12 cellular contexts compared by ENCODE assay signal in genomic region chr1:229058716-229059115, GRCh38.
DNase-seq lines count a peak whose midpoint lies in the region; ATAC-seq, FAIRE-seq and TF ChIP-seq lines count a peak whose summit lies in the region.
"Had no signal": no experiment of that assay in that cellular context is flagged by ENCODE, and none has a peak within 500 bp of the region (broad histone marks: within the 10 kb centered on the region; RNA-seq: fewer than 3 reads in every experiment).

No MANE protein-coding gene starts in this region.

- FAIRE-seq in D721Med (lab: Jason Lieb, UNC) = no peak
- FAIRE-seq: islet of Langerhans had no signal

- H3K4me3 ChIP-seq in body of pancreas (no peak overlapping the region), muscle layer of colon (ENCODE audit: low read depth in 1 of 2, low read length in 2 of 2) (no peak overlapping the region), aorta (ENCODE audit: low read length in 2 of 2) (no peak overlapping the region)
- H3K4me3 ChIP-seq: adrenal gland had no signal

- H3K9ac ChIP-seq in muscle layer of colon (ENCODE audit: low read length) = no peak overlapping the region

- peaks cover 28% of the 10 kb centered on the region for H3K4me1 ChIP-seq in body of pancreas
- peaks cover 41% of the 10 kb centered on the region for H3K4me1 ChIP-seq in muscle layer of colon (ENCODE audit: insufficient read depth, low read length)
- peaks cover 0 to 2% of the 10 kb centered on the region in 2 donors for H3K4me1 ChIP-seq in aorta (ENCODE audit: control insufficient read depth in 1 of 2, insufficient read depth in 2 of 2, low read length in 2 of 2)

- TF ChIP-seq POLR2A in body of pancreas (IDR thresholded peaks at IDR 0.05) = no peak

- intact Hi-C loops in left cardiac atrium (cut with DNase I) = no loop called here
- intact Hi-C loops in Right ventricle myocardium inferior (cut with DNase I) = no loop called here
- intact Hi-C loops in body of pancreas (cut with DNase I) = no loop called here
- intact Hi-C loops in aorta (cut with DNase I) = no loop called here

- peak overlapping the region in 1 of 4 donors; percentile 29 for H3K27ac ChIP-seq in body of pancreas
- peak overlapping the region; percentile 43 for H3K27ac ChIP-seq in muscle layer of colon (ENCODE audit: low read depth, low read length)
- no peak overlapping the region for H3K27ac ChIP-seq in aorta (ENCODE audit: low read depth in 1 of 2, low read length in 2 of 2)

- peak; percentile 41 for DNase-seq in left cardiac atrium
- no peak for DNase-seq in Right ventricle myocardium inferior (ENCODE audit: missing footprints)
- DNase-seq in body of pancreas = no peak
- DNase-seq in aorta = peak in 1 of 2 donors; percentile 55
- no peak for DNase-seq in D721Med (ENCODE audit: insufficient read length, low spot score)
- DNase-seq: Calu3, SHP77 had no signal

- WGBS in body of pancreas, 2 donors = 40 to 54% methylated on average over 10 to 11 of the region's 11 CpGs
- 57 to 63% methylated on average over 11 of the region's 11 CpGs for WGBS in aorta, 2 donors

- TF ChIP-seq CTCF in body of pancreas (IDR thresholded peaks at IDR 0.05) = no peak
- no peak for TF ChIP-seq CTCF in D721Med (IDR thresholded peaks at IDR 0.05; ENCODE audit: insufficient read depth, missing control alignments)

- no peaks in the 10 kb centered on the region for H3K36me3 ChIP-seq in body of pancreas (replicated peaks in 1 of 2; ENCODE audit: insufficient read depth in 1 of 2, low read depth in 2 of 2)
- H3K36me3 ChIP-seq in muscle layer of colon (ENCODE audit: insufficient read depth, low read length) = no peaks in the 10 kb centered on the region
- no peaks in the 10 kb centered on the region for H3K36me3 ChIP-seq in aorta (ENCODE audit: control insufficient read depth in 1 of 2, insufficient read depth in 2 of 2, low read length in 1 of 2)
- H3K36me3 ChIP-seq: adrenal gland had no signal

- no peaks in the 10 kb centered on the region for H3K27me3 ChIP-seq in body of pancreas
- H3K27me3 ChIP-seq in muscle layer of colon (ENCODE audit: control insufficient read depth in 1 of 2, insufficient read depth in 2 of 2, low read length in 2 of 2) = no peaks in the 10 kb centered on the region
- no peaks in the 10 kb centered on the region for H3K27me3 ChIP-seq in aorta (ENCODE audit: control insufficient read depth in 1 of 2, insufficient read depth in 2 of 2, low read length in 1 of 2)
- H3K27me3 ChIP-seq: adrenal gland had no signal

- ATAC-seq in left cardiac atrium (peak in 1 of 2 donors; percentile 47), Right ventricle myocardium inferior (no peak), body of pancreas (peak; percentile 18), aorta (ENCODE audit: low FRiP score) (peak; percentile 34), GM21825 (IDR thresholded peaks at IDR 0.05; ENCODE audit: unreplicated experiment) (no peak), GM18861 (IDR thresholded peaks at IDR 0.05; ENCODE audit: unreplicated experiment) (no peak)

- H3K9me3 ChIP-seq in body of pancreas = no peaks in the 10 kb centered on the region
- no peaks in the 10 kb centered on the region for H3K9me3 ChIP-seq in muscle layer of colon (ENCODE audit: low read length)
- H3K9me3 ChIP-seq in aorta (ENCODE audit: control insufficient read depth, low read length) = no peaks in the 10 kb centered on the region
- H3K9me3 ChIP-seq: adrenal gland had no signal

Comparison
In these comparisons a context has a peak if more than half of its experiments do, and no peak if none do; other contexts are left out.
1. ATAC-seq: peak in body of pancreas (single experiment) and aorta (single experiment); none in Right ventricle myocardium inferior (single experiment), GM21825 (single experiment) and GM18861 (single experiment).